Comparison of ENCODE assay signal across 1 cellular context in genomic region chr5:142310803-142311202, GRCh38.
TF ChIP-seq lines count a peak whose summit lies in the region.

No MANE protein-coding gene starts in this region.

TF ChIP-seq in H1, 55 proteins besides CTCF, POLR2A, EP300 and RAD21 (continued from another document):
- TF ChIP-seq ATF2 (IDR thresholded peaks at IDR 0.05; ENCODE audit: low read length) (no peak), SIN3A (conservative IDR thresholded peaks at IDR 0.05 in 1 of 2, IDR thresholded peaks at IDR 0.05 in 1 of 2; ENCODE audit: low read depth in 1 of 2, low read length in 2 of 2) (no peak), YY1 (IDR thresholded peaks at IDR 0.05; ENCODE audit: low read depth, low read length) (no peak)
